15 cellular contexts compared by ENCODE assay signal in the genomic region with DNA sequence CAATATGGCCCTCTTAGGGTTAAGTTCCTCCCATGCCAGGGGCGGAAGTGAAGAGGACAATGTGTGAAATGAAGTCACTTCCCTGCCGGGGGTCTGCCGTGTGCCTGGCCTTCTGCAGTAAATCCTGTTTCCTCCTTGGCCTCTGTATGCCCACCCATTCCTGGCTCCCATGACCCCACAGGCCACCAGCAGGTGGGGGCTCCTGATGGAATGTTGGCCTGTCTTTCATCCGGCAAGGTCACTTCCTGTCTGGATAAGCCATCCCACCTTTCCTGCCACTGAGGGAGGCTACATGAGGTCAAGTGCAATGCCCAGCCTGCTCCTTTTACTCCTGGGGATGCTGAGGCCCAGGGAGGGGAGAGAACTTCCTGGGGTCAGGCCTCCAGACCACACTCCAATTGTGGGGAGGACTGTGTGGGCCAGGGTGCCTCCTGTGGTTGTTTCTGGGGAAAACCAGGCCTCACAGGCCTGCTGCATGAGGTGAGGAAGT. TPM values are rescaled to one million over a fixed set of nuclear protein-coding genes. Genes with fewer than 3 reads are reported as not detected.
DNase-seq lines count a peak whose midpoint lies in the region; ATAC-seq and TF ChIP-seq lines count a peak whose summit lies in the region.
"Had no signal": no experiment of that assay in that cellular context is flagged by ENCODE, and none has a peak within 500 bp of the region (broad histone marks: within the 10 kb centered on the region; RNA-seq: fewer than 3 reads in every experiment).

No MANE protein-coding gene starts in this region.

- intact Hi-C loops in dendritic cell treated with granulocyte-macrophage colony-stimulating factor and Interleukin-4, amounts not matched to agents 40 ng/mL and 50 ng/mL, for 4 days (cut with micrococcal nuclease): no loop called here
- intact Hi-C loops in sciatic nerve (cut with DNase I): no loop called here

- ATAC-seq in sciatic nerve: peak; percentile 31
- no peak for ATAC-seq in activated T-cell treated with anti-CD3 and anti-CD28 coated beads, Interleukin-2, amount 50 U/mL, for 72 hours (replicated peaks in 1 of 2)
- ATAC-seq: naive thymus-derived CD4-positive, alpha-beta T cell; SK-N-SH treated with all-trans-retinoic acid at 6 μM for 48 hours had no signal

- POLR2A ChIA-PET in HEK293 (lab: Yijun Ruan, JAX): no interaction called here

- H3K4me1 ChIP-seq in HEK293 (ENCODE audit: control insufficient read depth, insufficient read depth, low read length): no peaks in the 10 kb centered on the region

- no peaks in the 10 kb centered on the region for H3K9me3 Mint-ChIP-seq in dendritic cell treated with granulocyte-macrophage colony-stimulating factor and Interleukin-4, amounts not matched to agents 40 ng/mL and 50 ng/mL, for 4 days
- H3K9me3 Mint-ChIP-seq in activated T-cell treated with anti-CD3 and anti-CD28 coated beads, Interleukin-2, amount 50 U/mL, for 72 hours: no peaks in the 10 kb centered on the region
- H3K9me3 Mint-ChIP-seq: naive thymus-derived CD4-positive, alpha-beta T cell had no signal

- H3K27ac Mint-ChIP-seq in dendritic cell treated with granulocyte-macrophage colony-stimulating factor and Interleukin-4, amounts not matched to agents 40 ng/mL and 50 ng/mL, for 4 days: peak overlapping the region; percentile 69
- H3K27ac Mint-ChIP-seq in activated T-cell treated with anti-CD3 and anti-CD28 coated beads, Interleukin-2, amount 50 U/mL, for 72 hours: no peak overlapping the region

- CTCF ChIA-PET in HEK293 (lab: Yijun Ruan, JAX): interaction anchor here (1.1 kb wide), 1 partner anchor 40 kb away, joined by 6 read pairs; no protein-coding TSS in a partner anchor

- peaks cover 5% of the 10 kb centered on the region for H3K27me3 Mint-ChIP-seq in dendritic cell treated with granulocyte-macrophage colony-stimulating factor and Interleukin-4, amounts not matched to agents 40 ng/mL and 50 ng/mL, for 4 days
- no peaks in the 10 kb centered on the region for H3K27me3 Mint-ChIP-seq in activated T-cell treated with anti-CD3 and anti-CD28 coated beads, Interleukin-2, amount 50 U/mL, for 72 hours (ENCODE audit: low read depth)
- H3K27me3 Mint-ChIP-seq: naive thymus-derived CD4-positive, alpha-beta T cell had no signal

- H3K36me3 ChIP-seq in HEK293 (ENCODE audit: control insufficient read depth in 2 of 2, insufficient read depth in 1 of 2, low read length in 2 of 2): peaks cover 3 to 5% of the 10 kb centered on the region in 2 experiments; a peak in 2 of 3 replicates
- H3K36me3 ChIP-seq: brain microvascular endothelial cell had no signal

- H3K9me3 ChIP-seq in HEK293 (ENCODE audit: control insufficient read depth, insufficient read depth, low read depth, low read length): no peaks in the 10 kb centered on the region

- peaks cover 40% of the 10 kb centered on the region for H3K4me1 Mint-ChIP-seq in dendritic cell treated with granulocyte-macrophage colony-stimulating factor and Interleukin-4, amounts not matched to agents 40 ng/mL and 50 ng/mL, for 4 days (ENCODE audit: low read depth)
- no peaks in the 10 kb centered on the region for H3K4me1 Mint-ChIP-seq in activated T-cell treated with anti-CD3 and anti-CD28 coated beads, Interleukin-2, amount 50 U/mL, for 72 hours (ENCODE audit: low read depth)

- H3K4me3 Mint-ChIP-seq in dendritic cell treated with granulocyte-macrophage colony-stimulating factor and Interleukin-4, amounts not matched to agents 40 ng/mL and 50 ng/mL, for 4 days: peak overlapping the region; percentile 13
- H3K4me3 Mint-ChIP-seq in activated T-cell treated with anti-CD3 and anti-CD28 coated beads, Interleukin-2, amount 50 U/mL, for 72 hours: no peak overlapping the region
- H3K4me3 Mint-ChIP-seq: naive thymus-derived CD4-positive, alpha-beta T cell had no signal

- TF ChIP-seq CTCF in HEK293 (tag by site-specific recombination; IDR thresholded peaks at IDR 0.05): no peak

- no peaks in the 10 kb centered on the region for H3K36me3 Mint-ChIP-seq in dendritic cell treated with granulocyte-macrophage colony-stimulating factor and Interleukin-4, amounts not matched to agents 40 ng/mL and 50 ng/mL, for 4 days (ENCODE audit: low read depth)
- no peaks in the 10 kb centered on the region for H3K36me3 Mint-ChIP-seq in activated T-cell treated with anti-CD3 and anti-CD28 coated beads, Interleukin-2, amount 50 U/mL, for 72 hours (ENCODE audit: insufficient read depth in 2 of 2)
- H3K36me3 Mint-ChIP-seq: naive thymus-derived CD4-positive, alpha-beta T cell had no signal

- DNase-seq in left kidney (ENCODE audit: low read depth, low spot score) (peak; percentile 46), sciatic nerve (ENCODE audit: low spot score) (no peak), KBM-7 (no peak), hepatic stellate cell (ENCODE audit: low spot score) (no peak), NCI-H82 (lab: John Stamatoyannopoulos, UW) (no peak)
- no peak for DNase-seq in activated T-cell treated with anti-CD3 and anti-CD28 coated beads, Interleukin-2, amount 50 U/mL, for 72 hours
- DNase-seq: activated CD4-positive, CD25-positive, alpha-beta regulatory T cell; brain microvascular endothelial cell; foreskin melanocyte; naive thymus-derived CD4-positive, alpha-beta T cell; NCI-H1048; stimulated activated CD4-positive, alpha-beta T cell treated with anti-CD3 and anti-CD28 coated beads, Interleukin-4, amount 100 ng/mL, for 24 hours had no signal

- in situ Hi-C loops in KBM-7 (cut with MboI; ENCODE audit: low pct_unique_long_range_greater_than_20kb, low sequenced_read_pairs): no loop called here

- H3K4me3 ChIP-seq in HEK293 (ENCODE audit: low read depth, low read length): no peak overlapping the region

- H3K27ac ChIP-seq in HEK293 (ENCODE audit: extremely low read depth, low read depth, low read length): no peak overlapping the region
- H3K27ac ChIP-seq: brain microvascular endothelial cell had no signal

TF ChIP-seq in HEK293, 187 proteins besides CTCF, POLR2A, EP300 and RAD21:
- TF ChIP-seq ZNF792 (tag by site-specific recombination; IDR thresholded peaks at IDR 0.05): no peak
- TF ChIP-seq SP2 (tag by site-specific recombination; IDR thresholded peaks at IDR 0.05): 0 out of 2 replicates have a peak, but pooled peaks have one; percentile 15

RNA-seq across cellular contexts. Expression of a gene that starts 22.3 kb away (rescaled TPM):
- 7.8 TPM for total RNA-seq in sciatic nerve
- total RNA-seq in activated T-cell treated with anti-CD3 and anti-CD28 coated beads, Interleukin-2, amount 50 U/mL, for 72 hours: 1 to 10 TPM; 1.1 to 1.3 TPM

RNA-seq across cellular contexts. Expression of a gene that starts 59.4 kb away (rescaled TPM):
- total RNA-seq in sciatic nerve: not detected
- not detected for total RNA-seq in activated T-cell treated with anti-CD3 and anti-CD28 coated beads, Interleukin-2, amount 50 U/mL, for 72 hours
- total RNA-seq: naive thymus-derived CD4-positive, alpha-beta T cell had no signal
